In the genomic region with DNA sequence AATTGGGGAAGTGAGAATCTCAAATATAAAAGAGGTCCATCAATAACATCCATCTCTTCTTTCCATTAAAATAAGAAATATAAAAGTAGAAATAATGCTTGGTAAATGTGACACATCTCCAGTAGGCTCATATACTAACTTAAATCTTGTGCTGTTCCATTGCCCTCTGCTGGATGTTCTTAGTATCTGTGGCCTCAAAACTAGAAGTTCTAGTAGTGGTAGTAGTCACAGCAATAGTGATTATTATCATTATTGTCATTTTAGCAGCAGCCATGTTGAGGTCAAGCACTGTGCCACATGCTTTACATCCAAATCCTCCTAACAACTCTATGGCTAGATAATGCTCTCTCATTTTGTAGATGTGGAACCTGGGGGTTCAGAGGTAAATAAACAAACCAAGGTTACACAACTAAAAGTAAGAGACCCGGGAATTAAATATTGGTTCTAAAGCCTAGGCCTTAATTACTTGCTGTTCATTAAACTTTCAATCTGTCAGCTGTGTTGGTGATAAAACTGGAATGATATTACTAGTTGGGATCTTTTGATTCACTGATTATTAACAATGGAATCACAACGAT, we compare ENCODE assay signal across 8 cellular contexts. TPM values are rescaled to one million over a fixed set of nuclear protein-coding genes. Genes with fewer than 3 reads are reported as not detected.
DNase-seq lines count a peak whose midpoint lies in the region; ATAC-seq and TF ChIP-seq lines count a peak whose summit lies in the region.

No MANE protein-coding gene starts in this region.

- H3K27ac Mint-ChIP-seq in endodermal cell, result no peak overlapping the region

- peak; percentile 91 for TF ChIP-seq CTCF in endodermal cell (conservative IDR thresholded peaks at IDR 0.05)

- H2BK15ac ChIP-seq in mesendoderm (replicated peaks; ENCODE audit: low read depth), result no peak overlapping the region

- no peak overlapping the region for H3K27ac ChIP-seq in endodermal cell (ENCODE audit: low read depth, low read length)
- H3K27ac ChIP-seq in mesendoderm (ENCODE audit: low read depth, low read length), result no peak overlapping the region

- DNase-seq in stimulated activated CD4-positive, alpha-beta T cell treated with anti-CD3 and anti-CD28 coated beads, Interleukin-4, amount 100 ng/mL, for 24 hours, result peak; percentile 51
- DNase-seq in stimulated activated CD4-positive, alpha-beta T cell treated with anti-CD3 and anti-CD28 coated beads, Interleukin-15, amount 100 ng/mL, for 24 hours, result no peak
- DNase-seq in NCI-H1417 (lab: John Stamatoyannopoulos, UW), result peak; percentile 14 to 75 (median 56)
- peak; percentile 62 for DNase-seq in SKM-1 (lab: John Stamatoyannopoulos, UW; ENCODE audit: unreplicated experiment)
- peak; percentile 47 for DNase-seq in endodermal cell
- DNase-seq in mesendoderm, result peak; percentile 80
- DNase-seq in effector CD8-positive, alpha-beta T cell (lab: John Stamatoyannopoulos, UW), result no peak

- no peak overlapping the region for H3K23ac ChIP-seq in mesendoderm (ENCODE audit: low read length)

- no peak overlapping the region for H4K8ac ChIP-seq in mesendoderm (ENCODE audit: low read depth, low read length)

- H2AK5ac ChIP-seq in mesendoderm (ENCODE audit: low read length), result no peak overlapping the region

- H3K79me2 ChIP-seq in mesendoderm (ENCODE audit: control insufficient read depth, insufficient read depth, low read length), result no peaks in the 10 kb centered on the region

- no peak overlapping the region for H3K4ac ChIP-seq in mesendoderm (ENCODE audit: low read depth, low read length)

- H4K5ac ChIP-seq in mesendoderm (ENCODE audit: low read length), result no peak overlapping the region

- H2BK120ac ChIP-seq in mesendoderm (ENCODE audit: low read depth, low read length), result no peak overlapping the region

- H3K9ac ChIP-seq in endodermal cell (ENCODE audit: extremely low read depth, low read length, poor library complexity, severe bottlenecking) (no peak overlapping the region), mesendoderm (ENCODE audit: low read length) (no peak overlapping the region)

- H3K36me3 Mint-ChIP-seq in endodermal cell (ENCODE audit: low read depth), result peaks cover 11% of the 10 kb centered on the region

- H3K4me3 Mint-ChIP-seq in endodermal cell, result no peak overlapping the region

- H3K36me3 ChIP-seq in endodermal cell (ENCODE audit: control insufficient read depth, insufficient read depth, low read length) (no peaks in the 10 kb centered on the region), mesendoderm (ENCODE audit: control insufficient read depth, insufficient read depth, low read length) (no peaks in the 10 kb centered on the region)

- H3K9me3 Mint-ChIP-seq in endodermal cell, result peaks cover 17% of the 10 kb centered on the region

- H3K4me1 ChIP-seq in endodermal cell (ENCODE audit: control insufficient read depth, insufficient read depth, low read length) (no peaks in the 10 kb centered on the region), mesendoderm (ENCODE audit: control insufficient read depth, low read depth, low read length) (no peaks in the 10 kb centered on the region)

- WGBS in endodermal cell (ENCODE audit: insufficient coverage in 1 of 2, insufficient read length in 1 of 2), 2 experiments, result 80 to 95% methylated on average over 1 to 2 of the region's 2 CpGs
- WGBS in mesendoderm (ENCODE audit: extremely low coverage, insufficient coverage, low lambda C conversion rate), result no CpG with 5 or more reads among the region's 2 CpGs

- H3K18ac ChIP-seq in mesendoderm (ENCODE audit: low read length), result no peak overlapping the region

- H3K4me2 ChIP-seq in mesendoderm (ENCODE audit: low read length), result no peak overlapping the region

- no peak overlapping the region for H3K56ac ChIP-seq in mesendoderm (ENCODE audit: low read length)

- H3K27me3 Mint-ChIP-seq in endodermal cell (ENCODE audit: insufficient read depth), result no peaks in the 10 kb centered on the region

- no peaks in the 10 kb centered on the region for H3K79me1 ChIP-seq in mesendoderm (ENCODE audit: low read length)

- H3K4me3 ChIP-seq in endodermal cell (ENCODE audit: low read length) (no peak overlapping the region), mesendoderm (ENCODE audit: low read length) (no peak overlapping the region)

- H3K27me3 ChIP-seq in endodermal cell (ENCODE audit: control insufficient read depth, insufficient read depth, low read length, poor library complexity, severe bottlenecking) (no peaks in the 10 kb centered on the region), mesendoderm (ENCODE audit: insufficient read depth, low read length, poor library complexity) (no peaks in the 10 kb centered on the region)

- peak; percentile 40 for ATAC-seq in HG02763 (IDR thresholded peaks at IDR 0.05; ENCODE audit: unreplicated experiment)

- no peaks in the 10 kb centered on the region for H3K4me1 Mint-ChIP-seq in endodermal cell

- no peak overlapping the region for H2BK5ac ChIP-seq in mesendoderm (ENCODE audit: low read length)

- H3K9me3 ChIP-seq in endodermal cell (ENCODE audit: control insufficient read depth, low read length), result peaks cover 6% of the 10 kb centered on the region

RNA-seq across cellular contexts. Expression of a gene that starts 20.2 kb away (rescaled TPM):
- total RNA-seq in endodermal cell, result not detected
- polyA plus RNA-seq in endodermal cell (2013, experiment 1 of 2), result not detected
- not detected for polyA plus RNA-seq in endodermal cell (2013, experiment 2 of 2)
- 0.06 TPM for polyA plus RNA-seq in mesendoderm (2013, experiment 1 of 2)
- 0.11 TPM for polyA plus RNA-seq in mesendoderm (2013, experiment 2 of 2)

RNA-seq across cellular contexts. Expression of a gene that starts 42.2 kb away (rescaled TPM):
- total RNA-seq in endodermal cell, result 10 to 100 TPM; 36.3 to 42.1 TPM
- polyA plus RNA-seq in endodermal cell (2013, experiment 1 of 2), result 41.5 TPM
- 41.5 TPM for polyA plus RNA-seq in endodermal cell (2013, experiment 2 of 2)
- polyA plus RNA-seq in mesendoderm (2013, experiment 1 of 2), result 45.6 TPM
- 49.0 TPM for polyA plus RNA-seq in mesendoderm (2013, experiment 2 of 2)

RNA-seq across cellular contexts. Expression of a gene that starts 42.3 kb away (rescaled TPM):
- total RNA-seq in endodermal cell, result 10 to 100 TPM; 39.9 to 43.2 TPM
- 60.8 TPM for polyA plus RNA-seq in endodermal cell (2013, experiment 1 of 2)
- polyA plus RNA-seq in endodermal cell (2013, experiment 2 of 2), result 47.9 TPM
- 16.2 TPM for polyA plus RNA-seq in mesendoderm (2013, experiment 1 of 2)
- 15.9 TPM for polyA plus RNA-seq in mesendoderm (2013, experiment 2 of 2)

Comparison
In these comparisons a context has a peak if more than half of its experiments do, and no peak if none do; other contexts are left out.
1. DNase-seq: peak in stimulated activated CD4-positive, alpha-beta T cell treated with anti-CD3 and anti-CD28 coated beads, Interleukin-4, amount 100 ng/mL, for 24 hours (single experiment), NCI-H1417 (3 of 3), SKM-1 (single experiment), endodermal cell (single experiment) and mesendoderm (single experiment); none in stimulated activated CD4-positive, alpha-beta T cell treated with anti-CD3 and anti-CD28 coated beads, Interleukin-15, amount 100 ng/mL, for 24 hours (single experiment) and effector CD8-positive, alpha-beta T cell (single experiment).